In genomic region chr13:99124695-99125334, GRCh38 we compare ENCODE assay signal across 9 cellular contexts.
A peak's percentile ranks its signal among the peaks of the same experiment; 100 is the strongest.
DNase-seq lines count a peak whose midpoint lies in the region; ATAC-seq, FAIRE-seq and TF ChIP-seq lines count a peak whose summit lies in the region.
"Had no signal": no experiment of that assay in that cellular context is flagged by ENCODE, and none has a peak within 500 bp of the region (broad histone marks: within the 10 kb centered on the region; RNA-seq: fewer than 3 reads in every experiment).

No MANE protein-coding gene starts in this region.

- TF ChIP-seq CTCF in kidney (IDR thresholded peaks at IDR 0.05; ENCODE audit: borderline replicate concordance, extremely low read depth, insufficient read depth) (no peak), BE2C (IDR thresholded peaks at IDR 0.05; ENCODE audit: low read depth, low read length) (no peak)

- intact Hi-C loops in kidney (cut with DNase I) = no loop called here

- H3K4me3 ChIP-seq in kidney (ENCODE audit: low read length in 2 of 2) (no peak overlapping the region), BE2C (ENCODE audit: low read depth, low read length) (no peak overlapping the region)

- no peaks in the 10 kb centered on the region for H3K4me1 ChIP-seq in kidney (ENCODE audit: control insufficient read depth in 1 of 2, insufficient read depth in 1 of 2, low read depth in 1 of 2, low read length in 2 of 2)
- H3K4me1 ChIP-seq in BE2C = no peaks in the 10 kb centered on the region

- no peak for FAIRE-seq in kidney (lab: Jason Lieb, UNC)
- FAIRE-seq: G401.6 had no signal

- no peak overlapping the region for H3K27ac ChIP-seq in kidney (ENCODE audit: low read depth in 2 of 2, low read length in 2 of 2)

- peaks cover 8% of the 10 kb centered on the region for H3K27me3 ChIP-seq in BE2C

- peak; percentile 68 for DNase-seq in activated CD8-positive, alpha-beta memory T cell treated with anti-CD3 and anti-CD28 coated beads for 24 hours
- no peak for DNase-seq in activated CD8-positive, alpha-beta memory T cell treated with anti-CD3 and anti-CD28 coated beads, Interleukin-2, amount 50 U/mL, for 4 hours
- DNase-seq in NOMO-1 treated with dmso at 0.1 percent for 144 hours (lab: John Stamatoyannopoulos, UW; ENCODE audit: unreplicated experiment) (peak; percentile 73), dedifferentiated amniotic fluid mesenchymal stem cell (ENCODE audit: extremely low spot score) (peak; percentile 50), stromal cell of bone marrow (ENCODE audit: low read depth) (peak; percentile 56), kidney (no peak), BE2C (no peak)

- H3K36me3 ChIP-seq in kidney (ENCODE audit: control insufficient read depth in 1 of 2, insufficient read depth in 2 of 2, low read length in 2 of 2) (no peaks in the 10 kb centered on the region), BE2C (no peaks in the 10 kb centered on the region)

- ATAC-seq in HG02623 (IDR thresholded peaks at IDR 0.05; ENCODE audit: unreplicated experiment) = peak; percentile 69

- no peak overlapping the region for H3K9ac ChIP-seq in kidney (ENCODE audit: low read length in 2 of 2)

- H3K9me3 ChIP-seq in kidney (ENCODE audit: control insufficient read depth in 1 of 2, low read length in 2 of 2) (no peaks in the 10 kb centered on the region), BE2C (no peaks in the 10 kb centered on the region)

Comparison
In these comparisons a context has a peak if more than half of its experiments do, and no peak if none do; other contexts are left out.
1. DNase-seq: peak in activated CD8-positive, alpha-beta memory T cell treated with anti-CD3 and anti-CD28 coated beads for 24 hours (single experiment), NOMO-1 treated with dmso at 0.1 percent for 144 hours (single experiment), dedifferentiated amniotic fluid mesenchymal stem cell (single experiment) and stromal cell of bone marrow (single experiment); none in activated CD8-positive, alpha-beta memory T cell treated with anti-CD3 and anti-CD28 coated beads, Interleukin-2, amount 50 U/mL, for 4 hours (single experiment), kidney (single experiment) and BE2C (single experiment).